Comparison of ENCODE assay signal across 21 cellular contexts in genomic region chr13:80074143-80074752, GRCh38.
"Had no signal": no experiment of that assay in that cellular context is flagged by ENCODE, and none has a peak within 500 bp of the region (broad histone marks: within the 10 kb centered on the region; RNA-seq: fewer than 3 reads in every experiment).

No MANE protein-coding gene starts in this region.

- DNase-seq: activated gamma-delta T cell treated with Interleukin-2 at 50 U/mL for 16 hours; activated T-cell treated with anti-CD3 and anti-CD28 coated beads, Interleukin-2, amount 50 U/mL, for 1 hour; brain microvascular endothelial cell; effector memory CD8-positive, alpha-beta T cell; esophagus squamous epithelium; islet precursor cell; left cardiac atrium; lower lobe of right lung; right cardiac atrium; stimulated activated CD4-positive, alpha-beta T cell treated with anti-CD3 and anti-CD28 coated beads, Interleukin-12 subunit alpha, Interleukin-12 subunit beta, amount 100 ng/mL, for 4 hours; T-cell; tibial artery had no signal

- H3K4me1 Mint-ChIP-seq: activated naive CD4-positive, alpha-beta T cell treated with anti-CD3 and anti-CD28 coated beads, Interleukin-2, amount 50 U/mL, for 24 hours; T-cell had no signal

- H3K27ac Mint-ChIP-seq: activated naive CD4-positive, alpha-beta T cell treated with anti-CD3 and anti-CD28 coated beads, Interleukin-2, amount 50 U/mL, for 24 hours; effector memory CD8-positive, alpha-beta T cell; mesothelial cell of epicardium; natural killer cell treated with Interleukin-12 subunit alpha and Interleukin-12 subunit beta and Interleukin-15 and Interleukin-18, amount 100 ng/mL, for 72 hours; stimulated activated naive CD8-positive, alpha-beta T cell treated with anti-CD3 and anti-CD28 coated beads, Interleukin-15, Interleukin-2, amounts not matched to agents 100 ng/mL and 50 ng/mL, for 24 hours; T-cell; T-helper 2 cell treated with Interferon-gamma antibody and Interleukin-4, amounts not matched to agents 5 μg/mL and 100 μg/mL, for 36 hours had no signal

- H3K4me1 ChIP-seq: ascending aorta, esophagus squamous epithelium, gastroesophageal sphincter, lower lobe of right lung, parathyroid adenoma, tibial artery had no signal

- H3K4me3 ChIP-seq: ascending aorta, esophagus squamous epithelium, gastroesophageal sphincter, lower lobe of right lung, tibial artery had no signal

- H3K9me3 ChIP-seq: ascending aorta, esophagus squamous epithelium, gastroesophageal sphincter, lower lobe of right lung, tibial artery had no signal

- H3K27me3 Mint-ChIP-seq: activated naive CD4-positive, alpha-beta T cell treated with anti-CD3 and anti-CD28 coated beads, Interleukin-2, amount 50 U/mL, for 24 hours; effector memory CD8-positive, alpha-beta T cell; natural killer cell treated with Interleukin-12 subunit alpha and Interleukin-12 subunit beta and Interleukin-15 and Interleukin-18, amount 100 ng/mL, for 72 hours; stimulated activated naive CD8-positive, alpha-beta T cell treated with anti-CD3 and anti-CD28 coated beads, Interleukin-15, Interleukin-2, amounts not matched to agents 100 ng/mL and 50 ng/mL, for 24 hours; T-cell had no signal

- H3K36me3 Mint-ChIP-seq: activated naive CD4-positive, alpha-beta T cell treated with anti-CD3 and anti-CD28 coated beads, Interleukin-2, amount 50 U/mL, for 24 hours; natural killer cell treated with Interleukin-12 subunit alpha and Interleukin-12 subunit beta and Interleukin-15 and Interleukin-18, amount 100 ng/mL, for 72 hours; T-cell had no signal

- H3K27me3 ChIP-seq: ascending aorta, brain microvascular endothelial cell, dorsolateral prefrontal cortex, esophagus squamous epithelium, gastroesophageal sphincter, tibial artery had no signal

- H3K27ac ChIP-seq: ascending aorta, brain microvascular endothelial cell, esophagus squamous epithelium, gastroesophageal sphincter, lower lobe of right lung, parathyroid adenoma, tibial artery had no signal

- H3K9me3 Mint-ChIP-seq: activated naive CD4-positive, alpha-beta T cell treated with anti-CD3 and anti-CD28 coated beads, Interleukin-2, amount 50 U/mL, for 24 hours; mesothelial cell of epicardium; T-helper 2 cell treated with Interferon-gamma antibody and Interleukin-4, amounts not matched to agents 5 μg/mL and 100 μg/mL, for 36 hours had no signal

- ATAC-seq: effector memory CD8-positive, alpha-beta T cell; gastroesophageal sphincter; left cardiac atrium; lower lobe of right lung; right cardiac atrium; T-cell had no signal

- H3K4me3 Mint-ChIP-seq: activated naive CD4-positive, alpha-beta T cell treated with anti-CD3 and anti-CD28 coated beads, Interleukin-2, amount 50 U/mL, for 24 hours; effector memory CD8-positive, alpha-beta T cell; mesothelial cell of epicardium; natural killer cell treated with Interleukin-12 subunit alpha and Interleukin-12 subunit beta and Interleukin-15 and Interleukin-18, amount 100 ng/mL, for 72 hours; stimulated activated naive CD8-positive, alpha-beta T cell treated with anti-CD3 and anti-CD28 coated beads, Interleukin-15, Interleukin-2, amounts not matched to agents 100 ng/mL and 50 ng/mL, for 24 hours; T-cell; T-helper 2 cell treated with Interferon-gamma antibody and Interleukin-4, amounts not matched to agents 5 μg/mL and 100 μg/mL, for 36 hours had no signal

- H3K36me3 ChIP-seq: ascending aorta, brain microvascular endothelial cell, esophagus squamous epithelium, gastroesophageal sphincter, lower lobe of right lung, tibial artery had no signal
